1 cellular context compared by ENCODE assay signal in genomic region chr10:114520453-114520852, GRCh38.
A peak's percentile ranks its signal among the peaks of the same experiment; 100 is the strongest.
TF ChIP-seq lines count a peak whose summit lies in the region.

No MANE protein-coding gene starts in this region.

TF ChIP-seq in GM12878, 131 proteins besides CTCF, POLR2A, EP300 and RAD21 (continued from another document):
- TF ChIP-seq PBX3 (IDR thresholded peaks at IDR 0.05; ENCODE audit: insufficient replicate concordance, low read depth, low read length) (no peak), POLR2AphosphoS5 (IDR thresholded peaks at IDR 0.05; ENCODE audit: low read length) (no peak), RAD51 (IDR thresholded peaks at IDR 0.05) (0 out of 2 replicates have a peak, but pooled peaks have one; percentile 31), E2F4 (IDR thresholded peaks at IDR 0.05; ENCODE audit: low read depth, low read length) (no peak), ATF2 (IDR thresholded peaks at IDR 0.05; ENCODE audit: low read length) (no peak)
